ENCODE assay signal across 9 cellular contexts in genomic region chr3:69527498-69527897, GRCh38.
"Had no signal": no experiment of that assay in that cellular context is flagged by ENCODE, and none has a peak within 500 bp of the region (broad histone marks: within the 10 kb centered on the region; RNA-seq: fewer than 3 reads in every experiment).

No MANE protein-coding gene starts in this region.

- H3K27ac ChIP-seq: GM23248 had no signal

- H3K4me1 Mint-ChIP-seq: GM23338, H9 had no signal

- H3K9me3 Mint-ChIP-seq: GM23338, H9, HFFc6 had no signal

- H3K4me3 ChIP-seq: GM23248, GM23338, HAP-1 had no signal

- H3K27ac Mint-ChIP-seq: GM23338, H9, HFFc6 had no signal

- H3K36me3 ChIP-seq: HAP-1 had no signal

- DNase-seq: GM23248, GOT3, H7, H9, HCEC 1CT, HFFc6 had no signal

- H3K4me3 Mint-ChIP-seq: GM23338, H9, HFFc6 had no signal

- H3K9me3 ChIP-seq: HAP-1 had no signal

- ATAC-seq: GM23338, HCT116 had no signal
